ENCODE assay signal across 37 cellular contexts in genomic region chr2:236523249-236523648, GRCh38.
"Had no signal": no experiment of that assay in that cellular context is flagged by ENCODE, and none has a peak within 500 bp of the region (broad histone marks: within the 10 kb centered on the region; RNA-seq: fewer than 3 reads in every experiment).

No MANE protein-coding gene starts in this region.

- H3K9me3 Mint-ChIP-seq: activated B cell treated with CpG ODN at 0.5 μM for 24 hours; activated CD4-positive, alpha-beta memory T cell treated with anti-CD3 and anti-CD28 coated beads for 36 hours; activated CD4-positive, alpha-beta T cell treated with anti-CD3 and anti-CD28 coated beads, Interleukin-2, amount 10 ng/mL, durations not matched to agents 24 days and 14 days; activated CD8-positive, alpha-beta T cell treated with anti-CD3 and anti-CD28 coated beads for 36 hours; activated naive CD4-positive, alpha-beta T cell treated with anti-CD3 and anti-CD28 coated beads for 36 hours; activated naive CD4-positive, alpha-beta T cell treated with anti-CD3 and anti-CD28 coated beads, Interleukin-2, amount 50 U/mL, for 72 hours; activated naive CD8-positive, alpha-beta T cell treated with anti-CD3 and anti-CD28 coated beads for 36 hours; activated T-cell treated with anti-CD3 and anti-CD28 coated beads, Interleukin-2, amount 50 U/mL, for 4 hours; activated T-cell treated with anti-CD3 and anti-CD28 coated beads, Interleukin-2, amount 50 U/mL, for 72 hours; activated T-helper 1 cell treated with anti-CD3 and anti-CD28 coated beads, Interleukin-12 subunit alpha, Interleukin-12 subunit beta, Interleukin-2, Interleukin-4 antibody, amounts not matched to agents 30 ng/mL and 10 ng/mL and 1 ng/mL, durations not matched to agents 14 hours and 24 hours and 36 hours; activated T-helper 17 cell treated with anti-CD3 and anti-CD28 coated beads, Interleukin-2, amount 50 U/mL, for 72 hours; central memory CD8-positive, alpha-beta T cell; T-cell; T-helper 2 cell treated with Interferon-gamma antibody and Interleukin-4, amounts not matched to agents 5 μg/mL and 100 μg/mL, for 36 hours had no signal

- H3K9me3 ChIP-seq: adrenal gland had no signal

- FAIRE-seq: bronchial epithelial cell, TTC549 had no signal

- H3K27me3 Mint-ChIP-seq: activated CD8-positive, alpha-beta T cell treated with anti-CD3 and anti-CD28 coated beads for 36 hours; activated naive CD8-positive, alpha-beta T cell treated with anti-CD3 and anti-CD28 coated beads for 36 hours had no signal

- H3K4me1 Mint-ChIP-seq: activated CD4-positive, alpha-beta T cell treated with anti-CD3 and anti-CD28 coated beads, Interleukin-2, amount 10 ng/mL, durations not matched to agents 24 days and 14 days; activated naive CD8-positive, alpha-beta T cell treated with anti-CD3 and anti-CD28 coated beads for 36 hours; activated T-helper 17 cell treated with anti-CD3 and anti-CD28 coated beads, Interleukin-2, amount 50 U/mL, for 72 hours; central memory CD8-positive, alpha-beta T cell; T-cell had no signal

- DNase-seq: activated B cell treated with CpG ODN at 0.5 μM for 24 hours; activated CD4-positive, alpha-beta memory T cell treated with anti-CD3 and anti-CD28 coated beads for 36 hours; activated CD4-positive, alpha-beta T cell treated with anti-CD3 and anti-CD28 coated beads for 4 hours; activated CD4-positive, alpha-beta T cell treated with anti-CD3 and anti-CD28 coated beads, Interleukin-2, amount 10 ng/mL, durations not matched to agents 24 days and 14 days; activated CD4-positive, alpha-beta T cell treated with anti-CD3 and anti-CD28 coated beads, Interleukin-2, amount 50 U/mL, for 1 hour; activated CD4-positive, alpha-beta T cell treated with anti-CD3 and anti-CD28 coated beads, Interleukin-2, amount 50 U/mL, for 4 hours; activated CD4-positive, CD25-positive, alpha-beta regulatory T cell treated with anti-CD3 and anti-CD28 coated beads, Interleukin-2, amount 50 U/mL, for 72 hours; activated CD8-positive, alpha-beta memory T cell treated with anti-CD3 and anti-CD28 coated beads, Interleukin-2, amount 50 U/mL, for 4 hours; activated CD8-positive, alpha-beta T cell treated with anti-CD3 and anti-CD28 coated beads for 36 hours; activated effector memory CD4-positive, alpha-beta T cell treated with anti-CD3 and anti-CD28 coated beads, Interleukin-2, amount 50 U/mL, for 16 hours; activated gamma-delta T cell treated with Interleukin-2 at 50 U/mL for 16 hours; activated naive CD4-positive, alpha-beta T cell; activated naive CD4-positive, alpha-beta T cell treated with anti-CD3 and anti-CD28 coated beads for 36 hours; activated naive CD4-positive, alpha-beta T cell treated with anti-CD3 and anti-CD28 coated beads, Interleukin-2, amount 50 U/mL, for 16 hours; activated naive CD8-positive, alpha-beta T cell treated with anti-CD3 and anti-CD28 coated beads for 36 hours; activated T-cell treated with anti-CD3 and anti-CD28 coated beads for 4 hours; activated T-cell treated with anti-CD3 and anti-CD28 coated beads, Interleukin-2, amount 50 U/mL, for 1 hour; activated T-cell treated with anti-CD3 and anti-CD28 coated beads, Interleukin-2, amount 50 U/mL, for 4 hours; activated T-cell treated with anti-CD3 and anti-CD28 coated beads, Interleukin-2, amount 50 U/mL, for 72 hours; adrenal gland; amniotic stem cell; aorta; caudate nucleus; cerebellar nuclear complex; T-cell; T-helper 2 cell; T-helper 9 cell had no signal

- ATAC-seq: activated CD8-positive, alpha-beta T cell treated with anti-CD3 and anti-CD28 coated beads for 36 hours; activated naive CD4-positive, alpha-beta T cell treated with anti-CD3 and anti-CD28 coated beads, Interleukin-2, amount 50 U/mL, for 72 hours; activated T-cell treated with anti-CD3 and anti-CD28 coated beads, Interleukin-2, amount 50 U/mL, for 4 hours; activated T-cell treated with anti-CD3 and anti-CD28 coated beads, Interleukin-2, amount 50 U/mL, for 72 hours; activated T-helper 17 cell treated with anti-CD3 and anti-CD28 coated beads, Interleukin-2, amount 50 U/mL, for 72 hours; T-cell had no signal

- H3K4me3 ChIP-seq: adrenal gland, cardiac muscle cell had no signal

- H3K36me3 Mint-ChIP-seq: activated CD4-positive, alpha-beta memory T cell treated with anti-CD3 and anti-CD28 coated beads for 36 hours; activated naive CD4-positive, alpha-beta T cell treated with anti-CD3 and anti-CD28 coated beads, Interleukin-2, amount 50 U/mL, for 72 hours; activated naive CD8-positive, alpha-beta T cell treated with anti-CD3 and anti-CD28 coated beads for 36 hours; brain; T-cell had no signal

- H3K27ac Mint-ChIP-seq: activated B cell treated with CpG ODN at 0.5 μM for 24 hours; activated CD4-positive, alpha-beta memory T cell treated with anti-CD3 and anti-CD28 coated beads for 36 hours; activated CD4-positive, alpha-beta T cell treated with anti-CD3 and anti-CD28 coated beads, Interleukin-2, amount 10 ng/mL, durations not matched to agents 24 days and 14 days; activated CD8-positive, alpha-beta T cell treated with anti-CD3 and anti-CD28 coated beads for 36 hours; activated naive CD4-positive, alpha-beta T cell treated with anti-CD3 and anti-CD28 coated beads for 36 hours; activated naive CD8-positive, alpha-beta T cell treated with anti-CD3 and anti-CD28 coated beads for 36 hours; activated T-cell treated with anti-CD3 and anti-CD28 coated beads, Interleukin-2, amount 50 U/mL, for 72 hours; activated T-helper 1 cell treated with anti-CD3 and anti-CD28 coated beads, Interleukin-12 subunit alpha, Interleukin-12 subunit beta, Interleukin-2, Interleukin-4 antibody, amounts not matched to agents 30 ng/mL and 10 ng/mL and 1 ng/mL, durations not matched to agents 14 hours and 24 hours and 36 hours; activated T-helper 17 cell treated with anti-CD3 and anti-CD28 coated beads, Interleukin-2, amount 50 U/mL, for 72 hours; brain; T-helper 2 cell treated with Interferon-gamma antibody and Interleukin-4, amounts not matched to agents 5 μg/mL and 100 μg/mL, for 36 hours had no signal

- H3K27ac ChIP-seq: adrenal gland, cardiac muscle cell, VCaP had no signal

- H3K4me1 ChIP-seq: adrenal gland had no signal

- H3K4me3 Mint-ChIP-seq: activated B cell treated with CpG ODN at 0.5 μM for 24 hours; activated CD4-positive, alpha-beta memory T cell treated with anti-CD3 and anti-CD28 coated beads for 36 hours; activated CD4-positive, alpha-beta T cell treated with anti-CD3 and anti-CD28 coated beads, Interleukin-2, amount 10 ng/mL, durations not matched to agents 24 days and 14 days; activated CD8-positive, alpha-beta T cell treated with anti-CD3 and anti-CD28 coated beads for 36 hours; activated naive CD4-positive, alpha-beta T cell treated with anti-CD3 and anti-CD28 coated beads for 36 hours; activated naive CD8-positive, alpha-beta T cell treated with anti-CD3 and anti-CD28 coated beads for 36 hours; activated T-cell treated with anti-CD3 and anti-CD28 coated beads, Interleukin-2, amount 50 U/mL, for 4 hours; activated T-cell treated with anti-CD3 and anti-CD28 coated beads, Interleukin-2, amount 50 U/mL, for 72 hours; activated T-helper 1 cell treated with anti-CD3 and anti-CD28 coated beads, Interleukin-12 subunit alpha, Interleukin-12 subunit beta, Interleukin-2, Interleukin-4 antibody, amounts not matched to agents 30 ng/mL and 10 ng/mL and 1 ng/mL, durations not matched to agents 14 hours and 24 hours and 36 hours; activated T-helper 17 cell treated with anti-CD3 and anti-CD28 coated beads, Interleukin-2, amount 50 U/mL, for 72 hours; brain; central memory CD8-positive, alpha-beta T cell; T-cell; T-helper 2 cell treated with Interferon-gamma antibody and Interleukin-4, amounts not matched to agents 5 μg/mL and 100 μg/mL, for 36 hours had no signal
